Comparison of ENCODE assay signal across 10 cellular contexts in the genomic region with DNA sequence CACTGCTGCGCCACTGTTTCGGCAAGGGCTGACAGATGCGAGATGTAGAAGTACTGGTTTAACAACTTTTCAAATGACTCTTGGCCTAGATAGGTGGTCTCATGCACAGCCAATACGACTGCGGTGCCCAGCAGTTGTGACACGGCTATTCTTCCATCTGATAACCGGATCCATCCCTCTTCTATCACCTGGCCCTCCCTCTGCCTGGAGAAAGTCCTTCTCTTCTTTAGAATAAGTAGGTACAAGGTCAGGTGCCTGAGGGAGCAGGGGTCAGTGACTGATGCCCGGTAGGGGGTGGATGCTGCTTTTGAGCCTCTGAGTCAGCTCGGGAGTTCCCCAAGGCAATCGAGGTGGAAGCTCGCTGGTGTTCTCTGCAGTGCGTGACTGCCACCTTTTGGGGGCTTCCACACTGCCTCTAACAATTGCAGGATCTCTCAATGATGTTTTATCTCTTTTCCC.
A peak's percentile ranks its signal among the peaks of the same experiment; 100 is the strongest.
DNase-seq lines count a peak whose midpoint lies in the region; ATAC-seq, FAIRE-seq and TF ChIP-seq lines count a peak whose summit lies in the region.
"Had no signal": no experiment of that assay in that cellular context is flagged by ENCODE, and none has a peak within 500 bp of the region (broad histone marks: within the 10 kb centered on the region; RNA-seq: fewer than 3 reads in every experiment).

No MANE protein-coding gene starts in this region.

- H3K79me2 ChIP-seq in Loucy (ENCODE audit: insufficient read depth, low read length) (no peaks in the 10 kb centered on the region), GM12878 (ENCODE audit: control insufficient read depth, insufficient read depth, low read length) (no peaks in the 10 kb centered on the region)

- FAIRE-seq in GM12878 (lab: Jason Lieb, UNC), result no peak

- no peaks in the 10 kb centered on the region for H3K4me1 ChIP-seq in Loucy (ENCODE audit: insufficient read depth, low read length, poor library complexity, severe bottlenecking)
- H3K4me1 ChIP-seq in GM12878 (ENCODE audit: control insufficient read depth, insufficient read depth, low read length), result no peaks in the 10 kb centered on the region

- 32% methylated on average over 12 of the region's 12 CpGs for WGBS in GM12878 (ENCODE audit: insufficient coverage, insufficient replicate concordance, low lambda C conversion rate, missing lambda C conversion rate)

- DNase-seq in SIG-M5 treated with dmso at 0.1 percent for 504 hours (lab: John Stamatoyannopoulos, UW; ENCODE audit: unreplicated experiment), result peak; percentile 12
- DNase-seq in SIG-M5 (lab: John Stamatoyannopoulos, UW), result no peak
- DNase-seq in GM12878 (ENCODE audit: low read depth, low spot score), result no peak
- peak; percentile 1 for DNase-seq in renal cortical epithelial cell (ENCODE audit: low read depth)
- DNase-seq: CD4-positive, alpha-beta memory T cell had no signal

- H3K36me3 ChIP-seq in Loucy (ENCODE audit: insufficient read depth, low read length) (no peaks in the 10 kb centered on the region), GM12878 (ENCODE audit: control insufficient read depth in 2 of 2, insufficient read depth in 2 of 2, low read length in 1 of 2) (no peaks in the 10 kb centered on the region)

- SMC1A ChIA-PET in GM12878 (lab: Charles Lee; ENCODE audit: uncharacterized antibody, unreplicated experiment), result interaction anchor here (0.8 to 1.3 kb wide), 4 partner anchors 112 to 562 kb away, joined by 3 to 5 read pairs (median 4); no protein-coding TSS in a partner anchor

- no peak for TF ChIP-seq POLR2A in GM12878 (IDR thresholded peaks at IDR 0.05; ENCODE audit: low read depth, low read length)

- no TSS peak for BruUV-seq in GM12878 (replicated peaks; lab: Mats Ljungman, UMichigan)

- TF ChIP-seq CTCF in Loucy (conservative IDR thresholded peaks at IDR 0.05; ENCODE audit: low read length) (peak; percentile 37), GM12878 (IDR thresholded peaks at IDR 0.05 in 2 of 3, conservative IDR thresholded peaks at IDR 0.05 in 1 of 3; ENCODE audit: control insufficient read depth in 2 of 3, extremely low read depth in 1 of 3, insufficient read depth in 1 of 3, low read depth in 3 of 3, low read length in 3 of 3) (peak; percentile 19 to 54 (median 29); a peak in 4 of 6 replicates)

- no peaks in the 10 kb centered on the region for H4K20me1 ChIP-seq in Loucy (ENCODE audit: insufficient read depth, low read length, poor library complexity, severe bottlenecking)
- H4K20me1 ChIP-seq in GM12878 (ENCODE audit: control insufficient read depth, insufficient read depth), result no peaks in the 10 kb centered on the region

- TF ChIP-seq EP300 in GM12878 (IDR thresholded peaks at IDR 0.05; ENCODE audit: borderline replicate concordance in 1 of 2, control insufficient read depth in 1 of 2, low read depth in 2 of 2, low read length in 2 of 2), result no peak

- H2AFZ ChIP-seq in Loucy (ENCODE audit: low read length), result no peak overlapping the region
- H2AFZ ChIP-seq in GM12878 (ENCODE audit: control insufficient read depth, low read depth, low read length), result no peak overlapping the region

- no peak overlapping the region for H3K27ac ChIP-seq in GM12878 (ENCODE audit: control insufficient read depth, insufficient read depth)

- RAD21 ChIA-PET in GM12878 (lab: Charles Lee; ENCODE audit: unreplicated experiment), result interaction anchor here (1.1 to 1.4 kb wide), 2 partner anchors 112 to 507 kb away, joined by 3 to 5 read pairs; no protein-coding TSS in a partner anchor

- H3K9me3 ChIP-seq in Loucy (ENCODE audit: insufficient read depth, low read depth, low read length) (no peaks in the 10 kb centered on the region), GM12878 (replicated peaks; ENCODE audit: control insufficient read depth, insufficient read depth, low read length) (no peaks in the 10 kb centered on the region)

- CTCF ChIA-PET in GM12878 (lab: Yijun Ruan, JAX), result interaction anchor here (0.8 to 2.3 kb wide), 6 partner anchors 102 to 1174 kb away, joined by 3 to 14 read pairs (median 3); no protein-coding TSS in a partner anchor

- H3K9ac ChIP-seq in Loucy (ENCODE audit: low read depth, low read length, poor library complexity, severe bottlenecking) (no peak overlapping the region), GM12878 (ENCODE audit: control insufficient read depth, insufficient read depth, low read length) (no peak overlapping the region)

- POLR2A ChIA-PET in GM12878 (lab: Charles Lee), result no interaction called here

- in situ Hi-C loops in GM12878 (cut with MboI), result no loop called here

- H3F3A ChIP-seq in Loucy (ENCODE audit: low read depth), result no peaks in the 10 kb centered on the region

- H3K4me3 ChIP-seq in Loucy (ENCODE audit: low read length, poor library complexity, severe bottlenecking), result no peak overlapping the region
- H3K4me3 ChIP-seq in GM12878, result no peak overlapping the region

- intact Hi-C loops in GM12878 (cut with micrococcal nuclease; ENCODE audit: unreplicated experiment), result loop anchor here (2.0 to 10.0 kb wide), 4 partner anchors 112 to 1122 kb away; no protein-coding TSS in a partner anchor

- ATAC-seq in GM12878, result peak; percentile 79
- no peak for ATAC-seq in HG02885 (IDR thresholded peaks at IDR 0.05; ENCODE audit: poor library complexity, unreplicated experiment)
- no peak for ATAC-seq in GM21737 (IDR thresholded peaks at IDR 0.05; ENCODE audit: unreplicated experiment)
- ATAC-seq in GM19328 (IDR thresholded peaks at IDR 0.05; ENCODE audit: unreplicated experiment), result no peak
- ATAC-seq: left colon had no signal

- H3K27me3 ChIP-seq in Loucy (ENCODE audit: insufficient read depth, low read length, poor library complexity, severe bottlenecking), result no peaks in the 10 kb centered on the region
- H3K27me3 ChIP-seq in GM12878 (replicated peaks in 1 of 2; ENCODE audit: control insufficient read depth in 2 of 2, insufficient read depth in 2 of 2, low read length in 1 of 2), result no peaks in the 10 kb centered on the region

- H3K4me2 ChIP-seq in Loucy (ENCODE audit: low read depth, low read length, poor library complexity, severe bottlenecking) (no peak overlapping the region), GM12878 (ENCODE audit: control insufficient read depth, insufficient read depth) (no peak overlapping the region)

- peak; percentile 47 for TF ChIP-seq RAD21 in GM12878 (IDR thresholded peaks at IDR 0.05; ENCODE audit: insufficient read depth, low read depth, low read length)

- H3K9me2 ChIP-seq in Loucy (replicated peaks; ENCODE audit: low read depth, low read length), result no peaks in the 10 kb centered on the region

TF ChIP-seq in GM12878, 131 proteins besides CTCF, POLR2A, EP300 and RAD21:
- TF ChIP-seq SMC3 (IDR thresholded peaks at IDR 0.05; ENCODE audit: borderline replicate concordance, low read length) (peak; percentile 5; the same call in 1 of the 2 replicates), NR2F1 (conservative IDR thresholded peaks at IDR 0.05) (peak; percentile 45; the same call in 1 of the 2 replicates), SUZ12 (IDR thresholded peaks at IDR 0.05; ENCODE audit: unreplicated experiment) (no peak), SMAD1 (IDR thresholded peaks at IDR 0.05; ENCODE audit: low read depth, partially characterized antibody) (no peak), KAT2A (conservative IDR thresholded peaks at IDR 0.05; ENCODE audit: control insufficient read depth, low read depth, low read length) (no peak)

Comparison
In these comparisons a context has a peak if more than half of its experiments do, and no peak if none do; other contexts are left out.
1. DNase-seq: peak in SIG-M5 treated with dmso at 0.1 percent for 504 hours (single experiment) and renal cortical epithelial cell (single experiment); none in SIG-M5 (single experiment) and GM12878 (single experiment).